8 cellular contexts compared by ENCODE assay signal in the genomic region with DNA sequence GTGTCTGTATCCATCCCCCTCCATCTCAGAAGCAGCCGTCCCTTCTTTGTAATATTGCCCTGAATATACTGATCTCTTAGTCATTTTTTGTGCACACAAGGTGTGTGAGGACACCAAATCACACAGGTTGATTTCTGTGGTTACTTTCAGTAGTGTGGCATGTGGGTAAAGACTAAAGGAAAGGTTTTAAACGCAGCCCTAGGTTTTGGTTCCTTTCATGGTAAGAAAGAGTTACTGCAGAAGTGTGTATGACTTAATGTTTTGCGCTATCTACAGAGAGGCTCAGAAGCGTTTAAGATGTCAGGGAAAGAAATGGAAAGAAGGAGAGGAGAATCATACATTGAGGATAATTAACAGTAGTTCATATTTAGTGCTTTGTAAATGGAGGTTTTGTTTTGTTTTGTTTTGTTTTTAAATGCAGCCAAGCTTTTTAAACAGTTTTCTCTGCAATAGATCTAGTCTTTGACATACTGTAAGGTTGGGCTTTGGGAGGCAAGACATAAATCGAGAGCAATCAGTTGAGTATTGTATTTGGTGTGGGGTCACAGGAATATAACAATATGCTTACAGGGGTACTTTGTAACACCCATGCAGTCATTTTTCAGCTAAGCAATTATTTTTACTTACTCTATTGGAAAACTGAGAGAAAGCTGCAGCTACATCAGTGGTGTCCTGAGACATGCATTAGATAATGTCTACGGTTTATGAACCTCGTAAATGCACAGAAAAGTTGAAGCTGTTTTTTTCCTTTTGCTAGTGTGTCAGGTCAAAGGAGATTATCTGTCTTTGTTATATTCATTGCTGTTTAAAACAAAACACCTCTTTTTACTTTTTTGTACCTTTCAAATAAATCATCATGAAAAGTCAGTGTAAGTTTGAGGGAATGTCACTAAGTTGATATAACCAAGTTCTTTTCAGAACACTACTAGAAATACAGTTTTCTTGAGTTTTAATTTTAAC. TPM values are rescaled to one million over a fixed set of nuclear protein-coding genes. Genes with fewer than 3 reads are reported as not detected.
DNase-seq lines count a peak whose midpoint lies in the region; ATAC-seq and TF ChIP-seq lines count a peak whose summit lies in the region.

No MANE protein-coding gene starts in this region.

- no peaks in the 10 kb centered on the region for H3K9me3 Mint-ChIP-seq in CD8-positive, alpha-beta T cell
- H3K9me3 Mint-ChIP-seq in nephron progenitor cell: no peaks in the 10 kb centered on the region

- CTCF ChIA-PET in CD8-positive, alpha-beta T cell (lab: Charles Lee): no interaction called here

- H3K36me3 Mint-ChIP-seq in CD8-positive, alpha-beta T cell: peaks cover 2% of the 10 kb centered on the region
- H3K36me3 Mint-ChIP-seq in nephron progenitor cell (ENCODE audit: low read depth): no peaks in the 10 kb centered on the region

- H3K36me3 ChIP-seq in CD8-positive, alpha-beta T cell (ENCODE audit: insufficient read depth, low read length): no peaks in the 10 kb centered on the region

- DNase-seq in CD8-positive, alpha-beta T cell: no peak
- no peak for DNase-seq in astrocyte of the spinal cord (ENCODE audit: low read depth, low spot score)
- DNase-seq in nephron progenitor cell: no peak
- DNase-seq in NCI-H82 (lab: John Stamatoyannopoulos, UW): no peak
- no peak for DNase-seq in sciatic nerve (ENCODE audit: low spot score)
- DNase-seq in middle frontal gyrus (ENCODE audit: extremely low spot score, low spot score): no peak

- POLR2A ChIA-PET in CD8-positive, alpha-beta T cell (lab: Charles Lee): no interaction called here

- intact Hi-C loops in CD8-positive, alpha-beta T cell (cut with DNase I, micrococcal nuclease): loop anchor here (5.0 to 10.0 kb wide), 2 partner anchors 1399 to 1402 kb away; no protein-coding TSS in a partner anchor
- intact Hi-C loops in sciatic nerve (cut with DNase I): no loop called here

- H3K4me3 Mint-ChIP-seq in CD8-positive, alpha-beta T cell: peak overlapping the region; percentile 89
- peak overlapping the region; percentile 88 for H3K4me3 Mint-ChIP-seq in nephron progenitor cell

- no peaks in the 10 kb centered on the region for H3K9me3 ChIP-seq in CD8-positive, alpha-beta T cell (ENCODE audit: low read length)

- peak overlapping the region; percentile 61 for H3K4me3 ChIP-seq in CD8-positive, alpha-beta T cell (ENCODE audit: low read depth, low read length)
- peak overlapping the region; percentile 68 for H3K4me3 ChIP-seq in astrocyte of the spinal cord (ENCODE audit: low read depth, low read length)

- H3K4me1 Mint-ChIP-seq in CD8-positive, alpha-beta T cell (ENCODE audit: low read depth): peaks cover 23% of the 10 kb centered on the region
- H3K4me1 Mint-ChIP-seq in nephron progenitor cell: peaks cover 29% of the 10 kb centered on the region

- peak; percentile 19 for ATAC-seq in CD8-positive, alpha-beta T cell
- ATAC-seq in HG02798 (IDR thresholded peaks at IDR 0.05; ENCODE audit: poor library complexity, unreplicated experiment): peak; percentile 37
- no peak for ATAC-seq in sciatic nerve
- ATAC-seq in HG03469 (IDR thresholded peaks at IDR 0.05; ENCODE audit: unreplicated experiment): no peak

- peaks cover 35% of the 10 kb centered on the region for H3K27me3 Mint-ChIP-seq in CD8-positive, alpha-beta T cell (ENCODE audit: low read depth)
- peaks cover 41% of the 10 kb centered on the region for H3K27me3 Mint-ChIP-seq in nephron progenitor cell (ENCODE audit: low read depth, poor library complexity)

- H3K4me1 ChIP-seq in CD8-positive, alpha-beta T cell (ENCODE audit: insufficient read depth, low read length): peaks cover 13% of the 10 kb centered on the region

- peaks cover 4% of the 10 kb centered on the region for H3K27me3 ChIP-seq in CD8-positive, alpha-beta T cell (ENCODE audit: insufficient read depth, low read length)

- no peak overlapping the region for H3K27ac ChIP-seq in CD8-positive, alpha-beta T cell (ENCODE audit: low read depth, low read length)

- peak overlapping the region; percentile 33 for H3K27ac Mint-ChIP-seq in CD8-positive, alpha-beta T cell
- H3K27ac Mint-ChIP-seq in nephron progenitor cell: no peak overlapping the region

- TF ChIP-seq CTCF in CD8-positive, alpha-beta T cell (IDR thresholded peaks at IDR 0.05): no peak
- no peak for TF ChIP-seq CTCF in astrocyte of the spinal cord (IDR thresholded peaks at IDR 0.05; ENCODE audit: low read depth, low read length)
- TF ChIP-seq CTCF in nephron progenitor cell (IDR thresholded peaks at IDR 0.05): no peak

- in situ Hi-C loops in astrocyte of the spinal cord (cut with HindIII; ENCODE audit: low sequenced_read_pairs): no loop called here

RNA-seq across cellular contexts. Expression of a gene that starts 1.9 kb away (rescaled TPM):
- 1 to 10 TPM; 2.8 to 4.2 TPM for total RNA-seq in CD8-positive, alpha-beta T cell
- 16.3 TPM for total RNA-seq in sciatic nerve

Comparison
In these comparisons a context has a peak if more than half of its experiments do, and no peak if none do; other contexts are left out.
1. ATAC-seq: peak in CD8-positive, alpha-beta T cell (single experiment) and HG02798 (single experiment); none in sciatic nerve (single experiment) and HG03469 (single experiment).